Comparison of ENCODE assay signal across 19 cellular contexts in the genomic region with DNA sequence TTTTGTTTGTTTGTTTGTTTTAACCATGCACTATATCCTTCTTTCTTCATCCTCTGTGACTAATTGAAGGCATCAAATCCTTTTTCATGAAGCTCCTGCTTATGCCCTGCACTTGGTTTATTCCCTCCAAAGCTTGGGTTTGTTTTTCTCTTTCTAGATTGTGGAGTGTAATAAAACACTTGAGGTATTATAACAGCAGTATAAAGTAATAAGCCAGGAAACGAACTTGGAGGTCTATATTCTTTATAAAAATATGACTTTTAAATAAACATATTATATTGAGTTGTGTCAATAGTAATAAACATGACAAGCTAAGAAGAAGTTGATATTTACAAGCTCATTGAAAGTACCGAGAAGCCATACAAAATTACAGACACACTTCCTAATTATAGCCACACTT.
"Had no signal": no experiment of that assay in that cellular context is flagged by ENCODE, and none has a peak within 500 bp of the region (broad histone marks: within the 10 kb centered on the region; RNA-seq: fewer than 3 reads in every experiment).

No MANE protein-coding gene starts in this region.

- H3K27ac Mint-ChIP-seq: memory B cell; naive B cell; stimulated activated naive CD8-positive, alpha-beta T cell treated with anti-CD3 and anti-CD28 coated beads, Interleukin-15, amount 100 ng/mL, for 72 hours had no signal

- ATAC-seq: left lobe of liver; pancreas; right lobe of liver; stimulated activated naive CD8-positive, alpha-beta T cell treated with anti-CD3 and anti-CD28 coated beads, Interleukin-15, amount 100 ng/mL, for 72 hours had no signal

- DNase-seq: dermis blood vessel endothelial cell; effector memory CD4-positive, alpha-beta T cell; erythroblast; esophagus squamous epithelium; naive B cell; pancreas; right lobe of liver; small intestine; stimulated activated CD4-positive, alpha-beta T cell treated with anti-CD3 and anti-CD28 coated beads, Interleukin-12 subunit alpha, Interleukin-12 subunit beta, amount 100 ng/mL, for 4 hours; stimulated activated CD4-positive, alpha-beta T cell treated with anti-CD3 and anti-CD28 coated beads, Interleukin-1b, Interleukin-23, amount 100 ng/mL, for 48 hours; stimulated activated CD4-positive, alpha-beta T cell treated with anti-CD3 and anti-CD28 coated beads, Interleukin-4, amount 100 ng/mL, for 1 hour; stimulated activated CD8-positive, alpha-beta memory T cell treated with anti-CD3 and anti-CD28 coated beads, Interleukin-4, amount 100 ng/mL, for 48 hours; stimulated activated naive CD4-positive, alpha-beta T cell; stimulated activated naive CD8-positive, alpha-beta T cell treated with anti-CD3 and anti-CD28 coated beads, Interleukin-15, amount 100 ng/mL, for 72 hours; transverse colon had no signal

- H3K4me3 Mint-ChIP-seq: memory B cell; naive B cell; nephron; stimulated activated naive CD8-positive, alpha-beta T cell treated with anti-CD3 and anti-CD28 coated beads, Interleukin-15, amount 100 ng/mL, for 72 hours had no signal

- H3K36me3 Mint-ChIP-seq: memory B cell, naive B cell had no signal

- H3K27me3 Mint-ChIP-seq: naive B cell; progenitor cell of endocrine pancreas; stimulated activated naive CD8-positive, alpha-beta T cell treated with anti-CD3 and anti-CD28 coated beads, Interleukin-15, amount 100 ng/mL, for 72 hours had no signal

- H3K4me1 Mint-ChIP-seq: memory B cell; naive B cell; stimulated activated naive CD8-positive, alpha-beta T cell treated with anti-CD3 and anti-CD28 coated beads, Interleukin-15, amount 100 ng/mL, for 72 hours had no signal

- H3K9me3 Mint-ChIP-seq: memory B cell; naive B cell; nephron; stimulated activated naive CD8-positive, alpha-beta T cell treated with anti-CD3 and anti-CD28 coated beads, Interleukin-15, amount 100 ng/mL, for 72 hours had no signal
